In genomic region chr1:39489567-39490239, GRCh38 we compare ENCODE assay signal across 19 cellular contexts. TPM values are rescaled to one million over a fixed set of nuclear protein-coding genes. Genes with fewer than 3 reads are reported as not detected.
DNase-seq lines count a peak whose midpoint lies in the region; ATAC-seq, FAIRE-seq and TF ChIP-seq lines count a peak whose summit lies in the region.
"Had no signal": no experiment of that assay in that cellular context is flagged by ENCODE, and none has a peak within 500 bp of the region (broad histone marks: within the 10 kb centered on the region; RNA-seq: fewer than 3 reads in every experiment).

No MANE protein-coding gene starts in this region.

- H3K27ac Mint-ChIP-seq in astrocyte (ENCODE audit: unreplicated experiment) (peak overlapping the region; percentile 47), neural progenitor cell (no peak overlapping the region)
- H3K27ac Mint-ChIP-seq: activated naive CD8-positive, alpha-beta T cell treated with anti-CD3 and anti-CD28 coated beads, Interleukin-2, amount 10 ng/mL, durations not matched to agents 7 days and 5 days had no signal

- 59 to 66% methylated on average over 13 of the region's 13 CpGs for WGBS in tibial nerve, 2 donors

- H3K9me3 ChIP-seq in HEK293 (ENCODE audit: control insufficient read depth, insufficient read depth, low read depth, low read length), result no peaks in the 10 kb centered on the region
- H3K9me3 ChIP-seq in astrocyte (ENCODE audit: insufficient read depth, low read depth, low read length), result no peaks in the 10 kb centered on the region
- H3K9me3 ChIP-seq in neural progenitor cell (ENCODE audit: low read depth), result no peaks in the 10 kb centered on the region
- H3K9me3 ChIP-seq in tibial nerve, result no peaks in the 10 kb centered on the region
- H3K9me3 ChIP-seq: lower lobe of right lung, transverse colon had no signal

- no peaks in the 10 kb centered on the region for H3K9me3 Mint-ChIP-seq in astrocyte (ENCODE audit: unreplicated experiment)
- no peaks in the 10 kb centered on the region for H3K9me3 Mint-ChIP-seq in neural progenitor cell
- H3K9me3 Mint-ChIP-seq: activated naive CD8-positive, alpha-beta T cell treated with anti-CD3 and anti-CD28 coated beads, Interleukin-2, amount 10 ng/mL, durations not matched to agents 7 days and 5 days had no signal

- no peaks in the 10 kb centered on the region for H3K79me2 ChIP-seq in astrocyte (ENCODE audit: insufficient read depth, low read length)
- no peaks in the 10 kb centered on the region for H3K79me2 ChIP-seq in neural progenitor cell (ENCODE audit: low read depth)

- no peak overlapping the region for H3K4me3 ChIP-seq in HEK293 (ENCODE audit: low read depth, low read length)
- no peak overlapping the region for H3K4me3 ChIP-seq in astrocyte (ENCODE audit: insufficient read depth, low read depth, low read length)
- H3K4me3 ChIP-seq in neural progenitor cell, result no peak overlapping the region
- no peak overlapping the region for H3K4me3 ChIP-seq in tibial nerve
- H3K4me3 ChIP-seq: K562, lower lobe of right lung had no signal

- H3K36me3 Mint-ChIP-seq in astrocyte (ENCODE audit: low read depth, unreplicated experiment) (peaks cover 15% of the 10 kb centered on the region), neural progenitor cell (peaks cover 14% of the 10 kb centered on the region)

- H4K20me1 ChIP-seq in astrocyte (ENCODE audit: insufficient read depth, low read length) (peaks cover 40% of the 10 kb centered on the region), neural progenitor cell (ENCODE audit: low read depth) (peaks cover 25% of the 10 kb centered on the region)

- TF ChIP-seq CTCF in HEK293 (tag by site-specific recombination; IDR thresholded peaks at IDR 0.05), result no peak
- no peak for TF ChIP-seq CTCF in astrocyte (IDR thresholded peaks at IDR 0.05; ENCODE audit: insufficient read depth, low read depth, low read length)
- no peak for TF ChIP-seq CTCF in neural progenitor cell (IDR thresholded peaks at IDR 0.05)
- TF ChIP-seq CTCF in tibial nerve (IDR thresholded peaks at IDR 0.05), result no peak

- H3K27me3 Mint-ChIP-seq in astrocyte (ENCODE audit: low read depth, unreplicated experiment) (peaks cover 24% of the 10 kb centered on the region), neural progenitor cell (ENCODE audit: insufficient read depth, low read depth) (peaks cover 38% of the 10 kb centered on the region)

- no peak for TF ChIP-seq POLR2A in tibial nerve (IDR thresholded peaks at IDR 0.05)

- H3K27me3 ChIP-seq in astrocyte (ENCODE audit: insufficient read depth, low read length), result peaks cover 7% of the 10 kb centered on the region
- peaks cover 66% of the 10 kb centered on the region for H3K27me3 ChIP-seq in neural progenitor cell
- H3K27me3 ChIP-seq in tibial nerve, result peaks cover 0 to 31% of the 10 kb centered on the region in 2 donors

- no peak for FAIRE-seq in astrocyte (lab: Jason Lieb, UNC)
- FAIRE-seq: K562, RCC 7860, TTC549 had no signal

- H3K27ac ChIP-seq in HEK293 (ENCODE audit: extremely low read depth, low read depth, low read length) (no peak overlapping the region; the same call in 1 of the 2 replicates), astrocyte (ENCODE audit: low read depth, low read length) (no peak overlapping the region), neural progenitor cell (no peak overlapping the region), tibial nerve (no peak overlapping the region)
- H3K27ac ChIP-seq: lower lobe of right lung had no signal

- H3K4me1 Mint-ChIP-seq in astrocyte (ENCODE audit: low read depth, unreplicated experiment) (peaks cover 3% of the 10 kb centered on the region), neural progenitor cell (no peaks in the 10 kb centered on the region)

- POLR2A ChIA-PET in HEK293 (lab: Yijun Ruan, JAX), result interaction anchor here (0.6 kb wide), 1 partner anchor 65 kb away, joined by 3 read pairs; no protein-coding TSS in a partner anchor

- H2AFZ ChIP-seq in astrocyte (ENCODE audit: low read depth, low read length) (no peak overlapping the region), neural progenitor cell (replicated peaks) (no peak overlapping the region)

- H3K4me3 Mint-ChIP-seq in astrocyte (ENCODE audit: unreplicated experiment) (peak overlapping the region; percentile 57), neural progenitor cell (peak overlapping the region; percentile 63)

- peak; percentile 67 for DNase-seq in NCI-H748 (lab: John Stamatoyannopoulos, UW; ENCODE audit: unreplicated experiment)
- DNase-seq in NCI-H748 treated with DMSO at 0.1 percent for 48 hours (lab: John Stamatoyannopoulos, UW), result no peak
- DNase-seq in astrocyte (ENCODE audit: low read depth), result no peak
- no peak for DNase-seq in neural progenitor cell (ENCODE audit: low spot score)
- DNase-seq in DMS79 (lab: John Stamatoyannopoulos, UW), result no peak
- no peak for DNase-seq in tibial nerve (ENCODE audit: low spot score in 2 of 2)
- DNase-seq: activated CD4-positive, alpha-beta T cell treated with anti-CD3 and anti-CD28 coated beads, Interleukin-2, amount 50 U/mL, for 48 hours; activated naive CD8-positive, alpha-beta T cell treated with anti-CD3 and anti-CD28 coated beads, Interleukin-2, amount 10 ng/mL, durations not matched to agents 7 days and 5 days; C1 segment of cervical spinal cord; EL; lower lobe of right lung; NCI-H2107; NCI-H526 treated with DMSO at 0.1 percent for 48 hours; transverse colon had no signal

- peaks cover 45% of the 10 kb centered on the region for H3F3A ChIP-seq in neural progenitor cell (ENCODE audit: low read depth)

- H3K4me1 ChIP-seq in HEK293 (ENCODE audit: control insufficient read depth, insufficient read depth, low read length) (no peaks in the 10 kb centered on the region), astrocyte (ENCODE audit: insufficient read depth, low read length) (no peaks in the 10 kb centered on the region), neural progenitor cell (no peaks in the 10 kb centered on the region), tibial nerve (peaks cover 0 to 22% (median 3%) of the 10 kb centered on the region in 4 donors)

- H3K4me2 ChIP-seq in astrocyte (ENCODE audit: low read length), result no peak overlapping the region
- H3K4me2 ChIP-seq in neural progenitor cell, result no peak overlapping the region

- CTCF ChIA-PET in HEK293 (lab: Yijun Ruan, JAX), result interaction anchor here (0.7 to 1.0 kb wide), 3 partner anchors 18 to 391 kb away, joined by 3 to 7 read pairs (median 4); no protein-coding TSS in a partner anchor

- TF ChIP-seq EP300 in tibial nerve (IDR thresholded peaks at IDR 0.05), result no peak

- ATAC-seq in HG02870 (IDR thresholded peaks at IDR 0.05; ENCODE audit: unreplicated experiment), result no peak
- ATAC-seq: K562 had no signal

- H3K9ac ChIP-seq in astrocyte (ENCODE audit: low read length) (no peak overlapping the region), neural progenitor cell (no peak overlapping the region)

- H3K36me3 ChIP-seq in HEK293 (ENCODE audit: control insufficient read depth in 2 of 2, insufficient read depth in 1 of 2, low read length in 2 of 2) (peaks cover 13 to 31% of the 10 kb centered on the region in 2 experiments; a peak in 2 of 3 replicates), astrocyte (ENCODE audit: insufficient read depth, low read length) (peaks cover 28% of the 10 kb centered on the region), neural progenitor cell (peaks cover 14% of the 10 kb centered on the region), tibial nerve (peaks cover 0 to 39% (median 0%) of the 10 kb centered on the region in 3 donors)

TF ChIP-seq in HEK293, 187 proteins besides CTCF, POLR2A, EP300 and RAD21:
- TF ChIP-seq ZNF580 (tag by site-specific recombination; IDR thresholded peaks at IDR 0.05), result no peak
- peak; percentile 18 for TF ChIP-seq ZNF600 (tag by site-specific recombination; IDR thresholded peaks at IDR 0.05)

RNA-seq across cellular contexts. Expression of gene BMP8A, which starts 1.7 kb away (rescaled TPM):
- 0.34 and 0.84 TPM in 2 replicates for total RNA-seq in astrocyte
- 0.12 TPM in 1 of 2 replicates, not detected in the other for total RNA-seq in neural progenitor cell (ENCODE audit: low replicate concordance)
- total RNA-seq in tibial nerve, result 1 to 10 TPM; 2.7 to 9.6 (median 7.0) TPM
- total RNA-seq: lower lobe of right lung had no signal
